In genomic region chr11:78499971-78500370, GRCh38 we compare ENCODE assay signal across 26 cellular contexts.
"Had no signal": no experiment of that assay in that cellular context is flagged by ENCODE, and none has a peak within 500 bp of the region (broad histone marks: within the 10 kb centered on the region; RNA-seq: fewer than 3 reads in every experiment).

No MANE protein-coding gene starts in this region.

- H3K27me3 ChIP-seq: esophagus squamous epithelium, gastrocnemius medialis, right lobe of liver, stomach, vagina had no signal

- ATAC-seq: activated CD4-positive, alpha-beta T cell treated with anti-CD3 and anti-CD28 coated beads for 36 hours; gastrocnemius medialis; psoas muscle; right lobe of liver; stimulated activated effector memory CD8-positive, alpha-beta T cell treated with anti-CD3 and anti-CD28 coated beads, Interleukin-12 subunit alpha, Interleukin-12 subunit beta, amount 100 ng/mL, for 72 hours; WTC11 had no signal

- H3K4me1 Mint-ChIP-seq: neural crest cell; stimulated activated effector memory CD8-positive, alpha-beta T cell treated with anti-CD3 and anti-CD28 coated beads, Interleukin-12 subunit alpha, Interleukin-12 subunit beta, amount 100 ng/mL, for 72 hours had no signal

- H3K9me3 ChIP-seq: esophagus squamous epithelium, gastrocnemius medialis, left ventricle myocardium inferior, psoas muscle, right lobe of liver, stomach, vagina had no signal

- H3K27ac ChIP-seq: coronary artery, esophagus squamous epithelium, gastrocnemius medialis, left ventricle myocardium inferior, psoas muscle, right lobe of liver, stomach, vagina had no signal

- H3K9me3 Mint-ChIP-seq: activated CD4-positive, alpha-beta memory T cell treated with anti-CD3 and anti-CD28 coated beads for 36 hours; activated T-helper 1 cell treated with anti-CD3 and anti-CD28 coated beads, Interleukin-12 subunit alpha, Interleukin-12 subunit beta, Interleukin-2, Interleukin-4 antibody, amounts not matched to agents 30 ng/mL and 10 ng/mL and 1 ng/mL, durations not matched to agents 14 hours and 24 hours and 36 hours; brain; neural crest cell; stimulated activated effector memory CD8-positive, alpha-beta T cell treated with anti-CD3 and anti-CD28 coated beads, Interleukin-12 subunit alpha, Interleukin-12 subunit beta, amount 100 ng/mL, for 72 hours; T-helper 2 cell treated with Interferon-gamma antibody and Interleukin-4, amounts not matched to agents 5 μg/mL and 100 μg/mL, for 36 hours; WTC11 had no signal

- H3K4me1 ChIP-seq: esophagus squamous epithelium had no signal

- H3K27me3 Mint-ChIP-seq: activated CD4-positive, alpha-beta memory T cell treated with anti-CD3 and anti-CD28 coated beads for 36 hours; activated CD4-positive, alpha-beta T cell treated with anti-CD3 and anti-CD28 coated beads for 36 hours; activated naive CD8-positive, alpha-beta T cell; brain had no signal

- FAIRE-seq: TTC549 had no signal

- H3K4me3 ChIP-seq: coronary artery, esophagus squamous epithelium, gastrocnemius medialis, left ventricle myocardium inferior, psoas muscle, right lobe of liver, stomach, vagina had no signal

- H3K36me3 Mint-ChIP-seq: activated CD4-positive, alpha-beta memory T cell treated with anti-CD3 and anti-CD28 coated beads for 36 hours; stimulated activated effector memory CD8-positive, alpha-beta T cell treated with anti-CD3 and anti-CD28 coated beads, Interleukin-12 subunit alpha, Interleukin-12 subunit beta, amount 100 ng/mL, for 72 hours; WTC11 had no signal

- DNase-seq: activated CD4-positive, alpha-beta memory T cell treated with anti-CD3 and anti-CD28 coated beads for 36 hours; activated CD4-positive, alpha-beta T cell treated with anti-CD3 and anti-CD28 coated beads for 36 hours; activated gamma-delta T cell treated with Interleukin-2 at 50 U/mL for 16 hours; activated T-cell treated with anti-CD3 and anti-CD28 coated beads for 4 hours; amniotic stem cell; central memory CD4-positive, alpha-beta T cell; esophagus squamous epithelium; gastrocnemius medialis; head of caudate nucleus; left ventricle myocardium inferior; mammary epithelial cell; psoas muscle; right lobe of liver; stimulated activated CD4-positive, alpha-beta T cell treated with anti-CD3 and anti-CD28 coated beads, Interleukin-4, amount 100 ng/mL, for 24 hours; stomach; trophoblast cell had no signal

- H3K27ac Mint-ChIP-seq: activated CD4-positive, alpha-beta memory T cell treated with anti-CD3 and anti-CD28 coated beads for 36 hours; activated CD4-positive, alpha-beta T cell treated with anti-CD3 and anti-CD28 coated beads for 36 hours; activated naive CD8-positive, alpha-beta T cell; activated T-helper 1 cell treated with anti-CD3 and anti-CD28 coated beads, Interleukin-12 subunit alpha, Interleukin-12 subunit beta, Interleukin-2, Interleukin-4 antibody, amounts not matched to agents 30 ng/mL and 10 ng/mL and 1 ng/mL, durations not matched to agents 14 hours and 24 hours and 36 hours; brain; stimulated activated effector memory CD8-positive, alpha-beta T cell treated with anti-CD3 and anti-CD28 coated beads, Interleukin-12 subunit alpha, Interleukin-12 subunit beta, amount 100 ng/mL, for 72 hours; T-helper 2 cell treated with Interferon-gamma antibody and Interleukin-4, amounts not matched to agents 5 μg/mL and 100 μg/mL, for 36 hours; WTC11 had no signal

- H3K4me3 Mint-ChIP-seq: activated CD4-positive, alpha-beta memory T cell treated with anti-CD3 and anti-CD28 coated beads for 36 hours; activated CD4-positive, alpha-beta T cell treated with anti-CD3 and anti-CD28 coated beads for 36 hours; activated naive CD8-positive, alpha-beta T cell; activated T-helper 1 cell treated with anti-CD3 and anti-CD28 coated beads, Interleukin-12 subunit alpha, Interleukin-12 subunit beta, Interleukin-2, Interleukin-4 antibody, amounts not matched to agents 30 ng/mL and 10 ng/mL and 1 ng/mL, durations not matched to agents 14 hours and 24 hours and 36 hours; brain; neural crest cell; stimulated activated effector memory CD8-positive, alpha-beta T cell treated with anti-CD3 and anti-CD28 coated beads, Interleukin-12 subunit alpha, Interleukin-12 subunit beta, amount 100 ng/mL, for 72 hours; T-helper 2 cell treated with Interferon-gamma antibody and Interleukin-4, amounts not matched to agents 5 μg/mL and 100 μg/mL, for 36 hours; WTC11 had no signal

- H3K36me3 ChIP-seq: esophagus squamous epithelium, gastrocnemius medialis, left ventricle myocardium inferior, right lobe of liver, stomach, vagina had no signal
